Comparison of ENCODE assay signal across 1 cellular context in genomic region chr16:67429799-67430503, GRCh38.
TF ChIP-seq lines count a peak whose summit lies in the region.

No MANE protein-coding gene starts in this region.

TF ChIP-seq in HCT116, 20 proteins besides CTCF, POLR2A, EP300 and RAD21:
- TF ChIP-seq, protein P1, sequence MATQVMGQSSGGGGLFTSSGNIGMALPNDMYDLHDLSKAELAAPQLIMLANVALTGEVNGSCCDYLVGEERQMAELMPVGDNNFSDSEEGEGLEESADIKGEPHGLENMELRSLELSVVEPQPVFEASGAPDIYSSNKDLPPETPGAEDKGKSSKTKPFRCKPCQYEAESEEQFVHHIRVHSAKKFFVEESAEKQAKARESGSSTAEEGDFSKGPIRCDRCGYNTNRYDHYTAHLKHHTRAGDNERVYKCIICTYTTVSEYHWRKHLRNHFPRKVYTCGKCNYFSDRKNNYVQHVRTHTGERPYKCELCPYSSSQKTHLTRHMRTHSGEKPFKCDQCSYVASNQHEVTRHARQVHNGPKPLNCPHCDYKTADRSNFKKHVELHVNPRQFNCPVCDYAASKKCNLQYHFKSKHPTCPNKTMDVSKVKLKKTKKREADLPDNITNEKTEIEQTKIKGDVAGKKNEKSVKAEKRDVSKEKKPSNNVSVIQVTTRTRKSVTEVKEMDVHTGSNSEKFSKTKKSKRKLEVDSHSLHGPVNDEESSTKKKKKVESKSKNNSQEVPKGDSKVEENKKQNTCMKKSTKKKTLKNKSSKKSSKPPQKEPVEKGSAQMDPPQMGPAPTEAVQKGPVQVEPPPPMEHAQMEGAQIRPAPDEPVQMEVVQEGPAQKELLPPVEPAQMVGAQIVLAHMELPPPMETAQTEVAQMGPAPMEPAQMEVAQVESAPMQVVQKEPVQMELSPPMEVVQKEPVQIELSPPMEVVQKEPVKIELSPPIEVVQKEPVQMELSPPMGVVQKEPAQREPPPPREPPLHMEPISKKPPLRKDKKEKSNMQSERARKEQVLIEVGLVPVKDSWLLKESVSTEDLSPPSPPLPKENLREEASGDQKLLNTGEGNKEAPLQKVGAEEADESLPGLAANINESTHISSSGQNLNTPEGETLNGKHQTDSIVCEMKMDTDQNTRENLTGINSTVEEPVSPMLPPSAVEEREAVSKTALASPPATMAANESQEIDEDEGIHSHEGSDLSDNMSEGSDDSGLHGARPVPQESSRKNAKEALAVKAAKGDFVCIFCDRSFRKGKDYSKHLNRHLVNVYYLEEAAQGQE (IDR thresholded peaks at IDR 0.05; ENCODE audit: low read depth): no peak
- TF ChIP-seq POLR2AphosphoS5 (IDR thresholded peaks at IDR 0.05; ENCODE audit: low read depth, low read length) (no peak), CEBPB (IDR thresholded peaks at IDR 0.05; ENCODE audit: low read depth) (no peak), CBX3 (IDR thresholded peaks at IDR 0.05; ENCODE audit: low read depth) (no peak), SRF (IDR thresholded peaks at IDR 0.05; ENCODE audit: low read depth) (no peak), EGR1 (IDR thresholded peaks at IDR 0.05; ENCODE audit: low read depth) (no peak), EZH2phosphoT487 (IDR thresholded peaks at IDR 0.05; ENCODE audit: borderline replicate concordance) (no peak), SP1 (IDR thresholded peaks at IDR 0.05; ENCODE audit: low read depth) (no peak), TCF7L2 (IDR thresholded peaks at IDR 0.05; ENCODE audit: borderline replicate concordance, extremely low read depth, insufficient read depth, insufficient read length) (no peak), JUND (IDR thresholded peaks at IDR 0.05) (no peak), EZH2 (IDR thresholded peaks at IDR 0.05) (no peak), ZNF274 (IDR thresholded peaks at IDR 0.05; ENCODE audit: low read depth, low read length) (no peak), ATF3 (IDR thresholded peaks at IDR 0.05) (no peak), SIN3A (IDR thresholded peaks at IDR 0.05; ENCODE audit: low read depth) (no peak), ELF1 (IDR thresholded peaks at IDR 0.05; ENCODE audit: borderline replicate concordance, low read depth) (no peak), FOSL1 (IDR thresholded peaks at IDR 0.05; ENCODE audit: low read depth) (no peak), MAX (IDR thresholded peaks at IDR 0.05) (no peak), ZFX (IDR thresholded peaks at IDR 0.05) (no peak), YY1 (IDR thresholded peaks at IDR 0.05; ENCODE audit: extremely low read depth, insufficient replicate concordance, low read depth, low read length) (no peak)
- TF ChIP-seq, protein P2, sequence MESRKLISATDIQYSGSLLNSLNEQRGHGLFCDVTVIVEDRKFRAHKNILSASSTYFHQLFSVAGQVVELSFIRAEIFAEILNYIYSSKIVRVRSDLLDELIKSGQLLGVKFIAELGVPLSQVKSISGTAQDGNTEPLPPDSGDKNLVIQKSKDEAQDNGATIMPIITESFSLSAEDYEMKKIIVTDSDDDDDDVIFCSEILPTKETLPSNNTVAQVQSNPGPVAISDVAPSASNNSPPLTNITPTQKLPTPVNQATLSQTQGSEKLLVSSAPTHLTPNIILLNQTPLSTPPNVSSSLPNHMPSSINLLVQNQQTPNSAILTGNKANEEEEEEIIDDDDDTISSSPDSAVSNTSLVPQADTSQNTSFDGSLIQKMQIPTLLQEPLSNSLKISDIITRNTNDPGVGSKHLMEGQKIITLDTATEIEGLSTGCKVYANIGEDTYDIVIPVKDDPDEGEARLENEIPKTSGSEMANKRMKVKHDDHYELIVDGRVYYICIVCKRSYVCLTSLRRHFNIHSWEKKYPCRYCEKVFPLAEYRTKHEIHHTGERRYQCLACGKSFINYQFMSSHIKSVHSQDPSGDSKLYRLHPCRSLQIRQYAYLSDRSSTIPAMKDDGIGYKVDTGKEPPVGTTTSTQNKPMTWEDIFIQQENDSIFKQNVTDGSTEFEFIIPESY (IDR thresholded peaks at IDR 0.05; ENCODE audit: extremely low read depth, insufficient replicate concordance, low read length): no peak
